ENCODE assay signal across 16 cellular contexts in genomic region chr1:218526198-218526580, GRCh38.
A peak's percentile ranks its signal among the peaks of the same experiment; 100 is the strongest.
DNase-seq lines count a peak whose midpoint lies in the region; ATAC-seq and TF ChIP-seq lines count a peak whose summit lies in the region.
"Had no signal": no experiment of that assay in that cellular context is flagged by ENCODE, and none has a peak within 500 bp of the region (broad histone marks: within the 10 kb centered on the region; RNA-seq: fewer than 3 reads in every experiment).

No MANE protein-coding gene starts in this region.

- ATAC-seq in HG02973 (IDR thresholded peaks at IDR 0.05; ENCODE audit: unreplicated experiment) (no peak), GM18502 (IDR thresholded peaks at IDR 0.05; ENCODE audit: poor library complexity, unreplicated experiment) (no peak)
- ATAC-seq: GM12878, GM23338, HepG2 had no signal

- H3K9me3 Mint-ChIP-seq in mesothelial cell of epicardium, result no peaks in the 10 kb centered on the region
- H3K9me3 Mint-ChIP-seq: CD4-positive, CD25-positive, alpha-beta regulatory T cell; GM23338 had no signal

- H3K36me3 Mint-ChIP-seq in mesothelial cell of epicardium, result no peaks in the 10 kb centered on the region
- H3K36me3 Mint-ChIP-seq: CD4-positive, CD25-positive, alpha-beta regulatory T cell had no signal

- H3K36me3 ChIP-seq in cardiac muscle cell (no peaks in the 10 kb centered on the region), SJCRH30 (no peaks in the 10 kb centered on the region)
- H3K36me3 ChIP-seq: BLaER1 treated with 17β-estradiol and CSF1 and Interleukin-3, amounts not matched to agents 10 nM and 100 nM had no signal

- no peaks in the 10 kb centered on the region for H3K27me3 Mint-ChIP-seq in mesothelial cell of epicardium (ENCODE audit: low read depth)
- H3K27me3 Mint-ChIP-seq: CD4-positive, CD25-positive, alpha-beta regulatory T cell had no signal

- H3K4me1 Mint-ChIP-seq in mesothelial cell of epicardium, result peaks cover 49% of the 10 kb centered on the region
- H3K4me1 Mint-ChIP-seq: CD4-positive, CD25-positive, alpha-beta regulatory T cell had no signal

- H3K4me3 ChIP-seq in cardiac muscle cell (no peak overlapping the region), SJCRH30 (no peak overlapping the region)
- H3K4me3 ChIP-seq: BLaER1 treated with 17β-estradiol and CSF1 and Interleukin-3, amounts not matched to agents 10 nM and 100 nM; GM12878; GM23338 had no signal

- H3K27ac ChIP-seq in cardiac muscle cell (peak overlapping the region; percentile 76), SJCRH30 (peak overlapping the region; percentile 4; the same call in 1 of the 2 replicates)
- H3K27ac ChIP-seq: BLaER1 treated with 17β-estradiol and CSF1 and Interleukin-3, amounts not matched to agents 10 nM and 100 nM had no signal

- TF ChIP-seq CTCF in cardiac muscle cell (IDR thresholded peaks at IDR 0.05; ENCODE audit: low read depth, low read length) (no peak), mesothelial cell of epicardium (IDR thresholded peaks at IDR 0.05; ENCODE audit: unreplicated experiment) (no peak)

- intact Hi-C loops in cardiac septum (cut with DNase I), result no loop called here

- no peaks in the 10 kb centered on the region for H3K9me3 ChIP-seq in cardiac muscle cell (ENCODE audit: low read depth)
- H3K9me3 ChIP-seq in SJCRH30 (replicated peaks), result no peaks in the 10 kb centered on the region; the same call in 1 of the 2 replicates
- H3K9me3 ChIP-seq: BLaER1 treated with 17β-estradiol and CSF1 and Interleukin-3, amounts not matched to agents 10 nM and 100 nM had no signal

- DNase-seq in cardiac muscle cell (ENCODE audit: low read depth in 1 of 2, low spot score in 1 of 2), result no peak
- DNase-seq in cardiac septum (ENCODE audit: low spot score), result no peak
- peak in 1 of 2 experiments; percentile 61 for DNase-seq in SJCRH30
- DNase-seq in mesothelial cell of epicardium (ENCODE audit: low spot score in 2 of 2, unreplicated experiment in 2 of 2), result no peak
- DNase-seq in NCI-H748 (lab: John Stamatoyannopoulos, UW; ENCODE audit: unreplicated experiment), result no peak
- DNase-seq in 8988T, result no peak
- DNase-seq: ACHN; CD4-positive, CD25-positive, alpha-beta regulatory T cell; DMS79; H7 had no signal

- H3K27me3 ChIP-seq in cardiac muscle cell (no peaks in the 10 kb centered on the region), SJCRH30 (no peaks in the 10 kb centered on the region)
- H3K27me3 ChIP-seq: BLaER1 treated with 17β-estradiol and CSF1 and Interleukin-3, amounts not matched to agents 10 nM and 100 nM had no signal

- H3K4me3 Mint-ChIP-seq in mesothelial cell of epicardium, result no peak overlapping the region
- H3K4me3 Mint-ChIP-seq: CD4-positive, CD25-positive, alpha-beta regulatory T cell; GM23338 had no signal

- peak overlapping the region; percentile 45 for H3K27ac Mint-ChIP-seq in mesothelial cell of epicardium
- H3K27ac Mint-ChIP-seq: CD4-positive, CD25-positive, alpha-beta regulatory T cell; GM23338 had no signal

- H3K4me1 ChIP-seq in cardiac muscle cell (ENCODE audit: low read depth), result peaks cover 32% of the 10 kb centered on the region
- peaks cover 33% of the 10 kb centered on the region for H3K4me1 ChIP-seq in SJCRH30
